ENCODE assay signal across 8 cellular contexts in genomic region chr4:129362685-129363274, GRCh38.
DNase-seq lines count a peak whose midpoint lies in the region; ATAC-seq, FAIRE-seq and TF ChIP-seq lines count a peak whose summit lies in the region.

No MANE protein-coding gene starts in this region.

- in situ Hi-C loops in transverse colon (cut with MboI; ENCODE audit: low pct_ligation_motif_present in 1 of 4, low pct_unique_long_range_greater_than_20kb in 1 of 4, low sequenced_read_pairs in 3 of 4): loop anchor here in 3 of 4 donors (10.0 kb wide), 1 partner anchor 282 kb away; no protein-coding TSS in a partner anchor

- peak in 5 of 7 experiments; percentile 4 to 44 (median 21) for DNase-seq in CD8-positive, alpha-beta T cell
- DNase-seq in NCI-H2196 (lab: John Stamatoyannopoulos, UW; ENCODE audit: unreplicated experiment) (peak; percentile 36), endothelial cell of umbilical vein (ENCODE audit: low read depth, low spot score) (peak; percentile 75), mucosa of gallbladder (ENCODE audit: low spot score) (peak; percentile 63), transverse colon (peak; percentile 51)
- peak; percentile 69 for DNase-seq in activated CD4-positive, alpha-beta T cell treated with anti-CD3 and anti-CD28 coated beads for 36 hours

- TF ChIP-seq POLR2A in endothelial cell of umbilical vein (IDR thresholded peaks at IDR 0.05; ENCODE audit: low read depth, low read length) (no peak), transverse colon (IDR thresholded peaks at IDR 0.05) (no peak)

- no peaks in the 10 kb centered on the region for H3K9me1 ChIP-seq in endothelial cell of umbilical vein (replicated peaks; ENCODE audit: control insufficient read depth, extremely low read depth, insufficient read depth, low read length)

- H3K4me1 Mint-ChIP-seq in CD8-positive, alpha-beta T cell (ENCODE audit: low read depth): no peaks in the 10 kb centered on the region
- H3K4me1 Mint-ChIP-seq in activated CD4-positive, alpha-beta T cell treated with anti-CD3 and anti-CD28 coated beads for 36 hours: no peaks in the 10 kb centered on the region

- H3K27ac Mint-ChIP-seq in CD8-positive, alpha-beta T cell: no peak overlapping the region
- no peak overlapping the region for H3K27ac Mint-ChIP-seq in activated CD4-positive, alpha-beta T cell treated with anti-CD3 and anti-CD28 coated beads for 36 hours

- 15 to 17% methylated on average over 5 of the region's 5 CpGs for WGBS in transverse colon (ENCODE audit: low coverage in 1 of 2), 2 donors

- TF ChIP-seq EP300 in transverse colon (IDR thresholded peaks at IDR 0.05; ENCODE audit: low read depth): no peak

- peaks cover 14% of the 10 kb centered on the region for H3K27me3 Mint-ChIP-seq in CD8-positive, alpha-beta T cell (ENCODE audit: low read depth)
- peaks cover 4% of the 10 kb centered on the region for H3K27me3 Mint-ChIP-seq in activated CD4-positive, alpha-beta T cell treated with anti-CD3 and anti-CD28 coated beads for 36 hours

- POLR2A ChIA-PET in CD8-positive, alpha-beta T cell (lab: Charles Lee): no interaction called here
- POLR2A ChIA-PET in activated CD4-positive, alpha-beta T cell treated with anti-CD3 and anti-CD28 coated beads for 36 hours (lab: Charles Lee): no interaction called here
- POLR2A ChIA-PET in endothelial cell of umbilical vein (lab: Charles Lee): no interaction called here

- peak; percentile 35 for FAIRE-seq in endothelial cell of umbilical vein (lab: Jason Lieb, UNC)

- no peak overlapping the region for H3K4me3 Mint-ChIP-seq in CD8-positive, alpha-beta T cell
- no peak overlapping the region for H3K4me3 Mint-ChIP-seq in activated CD4-positive, alpha-beta T cell treated with anti-CD3 and anti-CD28 coated beads for 36 hours

- CTCF ChIA-PET in CD8-positive, alpha-beta T cell (lab: Charles Lee): interaction anchor here (0.7 to 1.8 kb wide), 7 partner anchors 14 to 270 kb away, joined by 3 to 10 read pairs (median 3); no protein-coding TSS in a partner anchor
- CTCF ChIA-PET in activated CD4-positive, alpha-beta T cell treated with anti-CD3 and anti-CD28 coated beads for 36 hours (lab: Charles Lee): interaction anchor here (0.6 to 5.0 kb wide), 12 partner anchors 10 to 1013 kb away, joined by 3 to 38 read pairs (median 4); no protein-coding TSS in a partner anchor
- CTCF ChIA-PET in endothelial cell of umbilical vein (lab: Charles Lee): interaction anchor here (0.7 to 6.2 kb wide), 32 partner anchors 8 to 1730 kb away, joined by 3 to 230 read pairs (median 4); no protein-coding TSS in a partner anchor

- no peaks in the 10 kb centered on the region for H3K27me3 ChIP-seq in CD8-positive, alpha-beta T cell (ENCODE audit: insufficient read depth, low read length)
- H3K27me3 ChIP-seq in endothelial cell of umbilical vein (ENCODE audit: control insufficient read depth in 2 of 2, insufficient read depth in 2 of 2, low read length in 2 of 2) (no peaks in the 10 kb centered on the region), transverse colon (no peaks in the 10 kb centered on the region)

- ATAC-seq in CD8-positive, alpha-beta T cell: no peak
- peak; percentile 97 for ATAC-seq in GM18909 (IDR thresholded peaks at IDR 0.05; ENCODE audit: poor library complexity, unreplicated experiment)
- ATAC-seq in HG03159 (IDR thresholded peaks at IDR 0.05; ENCODE audit: unreplicated experiment): peak; percentile 90
- peak; percentile 42 for ATAC-seq in activated CD4-positive, alpha-beta T cell treated with anti-CD3 and anti-CD28 coated beads for 36 hours

- intact Hi-C loops in CD8-positive, alpha-beta T cell (cut with DNase I, micrococcal nuclease): loop anchor here (1.0 to 10.0 kb wide), 2 partner anchors 279 to 578 kb away; no protein-coding TSS in a partner anchor
- intact Hi-C loops in activated CD4-positive, alpha-beta T cell treated with anti-CD3 and anti-CD28 coated beads for 36 hours (cut with DNase I, micrococcal nuclease): loop anchor here (1.0 kb wide), 1 partner anchor 279 kb away; no protein-coding TSS in a partner anchor
- intact Hi-C loops in endothelial cell of umbilical vein (cut with micrococcal nuclease): loop anchor here (1.0 to 10.0 kb wide), 9 partner anchors 153 to 1446 kb away; no protein-coding TSS in a partner anchor
- intact Hi-C loops in transverse colon (cut with DNase I; ENCODE audit: low total_unique reads): loop anchor here (2.0 kb wide), 1 partner anchor 278 kb away; no protein-coding TSS in a partner anchor

- peak; percentile 63 for TF ChIP-seq CTCF in CD8-positive, alpha-beta T cell (IDR thresholded peaks at IDR 0.05)
- peak; percentile 67 to 68 for TF ChIP-seq CTCF in endothelial cell of umbilical vein (IDR thresholded peaks at IDR 0.05; ENCODE audit: extremely low read depth in 1 of 2, insufficient read depth in 1 of 2, low read depth in 1 of 2, low read length in 2 of 2)
- TF ChIP-seq CTCF in transverse colon (IDR thresholded peaks at IDR 0.05): peak; percentile 62 to 83 (median 75)

- H3K4me2 ChIP-seq in endothelial cell of umbilical vein (ENCODE audit: insufficient read depth, low read length): peak overlapping the region; percentile 62

- H3K36me3 Mint-ChIP-seq in CD8-positive, alpha-beta T cell: no peaks in the 10 kb centered on the region
- no peaks in the 10 kb centered on the region for H3K36me3 Mint-ChIP-seq in activated CD4-positive, alpha-beta T cell treated with anti-CD3 and anti-CD28 coated beads for 36 hours (ENCODE audit: low read depth)

- dilution Hi-C loops in endothelial cell of umbilical vein (cut with MboI; ENCODE audit: extremely low pct_ligation_motif_present, low sequenced_read_pairs): no loop called here

- H4K20me1 ChIP-seq in endothelial cell of umbilical vein (replicated peaks; ENCODE audit: control insufficient read depth, extremely low read depth, insufficient read depth, low read length): no peaks in the 10 kb centered on the region

- H2AFZ ChIP-seq in endothelial cell of umbilical vein (ENCODE audit: low read depth, low read length): peak overlapping the region; percentile 73

- no TSS peak for BruUV-seq in endothelial cell of umbilical vein (replicated peaks; lab: Mats Ljungman, UMichigan)

- no peaks in the 10 kb centered on the region for H3K9me3 ChIP-seq in CD8-positive, alpha-beta T cell (ENCODE audit: low read length)
- H3K9me3 ChIP-seq in endothelial cell of umbilical vein (replicated peaks; ENCODE audit: control insufficient read depth, insufficient read depth, low read length) (no peaks in the 10 kb centered on the region), transverse colon (no peaks in the 10 kb centered on the region)

- H3K36me3 ChIP-seq in CD8-positive, alpha-beta T cell (ENCODE audit: insufficient read depth, low read length): no peaks in the 10 kb centered on the region
- no peaks in the 10 kb centered on the region for H3K36me3 ChIP-seq in endothelial cell of umbilical vein (ENCODE audit: control insufficient read depth in 2 of 2, extremely low read depth in 1 of 2, insufficient read depth in 2 of 2, low read length in 2 of 2)
- no peaks in the 10 kb centered on the region for H3K36me3 ChIP-seq in transverse colon

- H3K9me3 Mint-ChIP-seq in CD8-positive, alpha-beta T cell: no peaks in the 10 kb centered on the region
- no peaks in the 10 kb centered on the region for H3K9me3 Mint-ChIP-seq in activated CD4-positive, alpha-beta T cell treated with anti-CD3 and anti-CD28 coated beads for 36 hours (ENCODE audit: low read depth)

- no peak overlapping the region for H3K27ac ChIP-seq in CD8-positive, alpha-beta T cell (ENCODE audit: low read depth, low read length)
- H3K27ac ChIP-seq in endothelial cell of umbilical vein (ENCODE audit: insufficient read depth, low read depth, low read length) (peak overlapping the region; percentile 5), transverse colon (no peak overlapping the region)

- H3K9ac ChIP-seq in endothelial cell of umbilical vein (replicated peaks; ENCODE audit: extremely low read depth, insufficient read depth, low read length): no peak overlapping the region

- no peak overlapping the region for H3K4me3 ChIP-seq in CD8-positive, alpha-beta T cell (ENCODE audit: low read depth, low read length)
- H3K4me3 ChIP-seq in endothelial cell of umbilical vein (replicated peaks in 1 of 3; ENCODE audit: insufficient read depth in 1 of 3, low read depth in 1 of 3, low read length in 3 of 3): no peak overlapping the region
- no peak overlapping the region for H3K4me3 ChIP-seq in transverse colon

- no peaks in the 10 kb centered on the region for H3K4me1 ChIP-seq in CD8-positive, alpha-beta T cell (ENCODE audit: insufficient read depth, low read length)
- peaks cover 22% of the 10 kb centered on the region for H3K4me1 ChIP-seq in endothelial cell of umbilical vein (ENCODE audit: control insufficient read depth, extremely low read depth, insufficient read depth, low read length)
- H3K4me1 ChIP-seq in transverse colon: peaks cover 0 to 8% (median 0%) of the 10 kb centered on the region in 4 donors

- H3K79me2 ChIP-seq in endothelial cell of umbilical vein (ENCODE audit: control insufficient read depth, insufficient read depth, low read length): no peaks in the 10 kb centered on the region

TF ChIP-seq in endothelial cell of umbilical vein, 7 proteins besides CTCF, POLR2A, EP300 and RAD21:
- TF ChIP-seq MYC (IDR thresholded peaks at IDR 0.05; ENCODE audit: low read depth, low read length) (no peak), FOS (IDR thresholded peaks at IDR 0.05; ENCODE audit: borderline replicate concordance, insufficient read depth, low read length) (no peak), POLR2AphosphoS5 (IDR thresholded peaks at IDR 0.05; ENCODE audit: insufficient read depth, low read depth, low read length) (no peak), JUN (IDR thresholded peaks at IDR 0.05; ENCODE audit: borderline replicate concordance, insufficient read depth, insufficient read length, low read depth) (no peak), EZH2 (IDR thresholded peaks at IDR 0.05; ENCODE audit: borderline replicate concordance, low read depth, low read length, severe bottlenecking) (no peak), MAX (IDR thresholded peaks at IDR 0.05; ENCODE audit: insufficient read depth, insufficient read length) (no peak), GATA2 (IDR thresholded peaks at IDR 0.05; ENCODE audit: insufficient read depth, insufficient read length, low read depth, low read length) (no peak)
TF ChIP-seq in endothelial cell of umbilical vein: peak in this region for 0.

Comparison
In these comparisons a context has a peak if more than half of its experiments do, and no peak if none do; other contexts are left out.
1. DNase-seq: peak in every context shown above with its lines; median percentile 75 in endothelial cell of umbilical vein; 69 in activated CD4-positive, alpha-beta T cell treated with anti-CD3 and anti-CD28 coated beads for 36 hours; 63 in mucosa of gallbladder; 51 in transverse colon; 36 in NCI-H2196; 21 in CD8-positive, alpha-beta T cell.